Comparison of ENCODE assay signal across 22 cellular contexts in the genomic region with DNA sequence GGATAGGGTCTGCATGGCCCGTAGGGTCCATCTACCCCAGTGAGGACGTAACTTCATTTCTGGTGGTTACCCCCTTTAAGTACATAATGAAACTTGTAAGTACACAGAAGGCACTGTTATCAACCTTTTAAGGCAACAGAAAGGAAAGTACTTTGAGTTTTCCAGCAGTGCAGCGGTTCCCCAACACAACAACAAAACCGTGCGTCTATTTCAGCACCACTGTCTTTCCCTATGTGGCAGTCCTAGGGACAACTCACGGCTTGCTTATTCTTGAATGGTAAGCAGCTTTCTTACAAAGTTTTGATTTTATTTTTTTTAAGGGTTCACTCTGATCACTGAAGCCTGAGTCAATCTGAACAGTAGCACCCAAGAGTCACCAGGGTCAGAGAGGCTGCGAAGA. TPM values are rescaled to one million over a fixed set of nuclear protein-coding genes. Genes with fewer than 3 reads are reported as not detected.
DNase-seq lines count a peak whose midpoint lies in the region; ATAC-seq and TF ChIP-seq lines count a peak whose summit lies in the region.
"Had no signal": no experiment of that assay in that cellular context is flagged by ENCODE, and none has a peak within 500 bp of the region (broad histone marks: within the 10 kb centered on the region; RNA-seq: fewer than 3 reads in every experiment).

No MANE protein-coding gene starts in this region.

- peaks cover 61% of the 10 kb centered on the region for H3K4me1 Mint-ChIP-seq in activated T-cell treated with anti-CD3 and anti-CD28 coated beads, Interleukin-2, amount 50 U/mL, for 72 hours (ENCODE audit: low read depth)
- peaks cover 77% of the 10 kb centered on the region for H3K4me1 Mint-ChIP-seq in activated B cell treated with CpG ODN at 0.5 μM for 24 hours

- H3K27me3 ChIP-seq in muscle layer of duodenum (ENCODE audit: low read depth, low read length) (no peaks in the 10 kb centered on the region), transverse colon (no peaks in the 10 kb centered on the region)
- H3K27me3 ChIP-seq: BE2C, thyroid gland had no signal

- H3K9me3 ChIP-seq in muscle layer of duodenum (ENCODE audit: control insufficient read depth in 1 of 2, low read length in 2 of 2) (no peaks in the 10 kb centered on the region), transverse colon (no peaks in the 10 kb centered on the region)
- H3K9me3 ChIP-seq: BE2C, prostate gland, SK-N-SH, thyroid gland had no signal

- H3K27me3 Mint-ChIP-seq in activated T-cell treated with anti-CD3 and anti-CD28 coated beads, Interleukin-2, amount 50 U/mL, for 72 hours (ENCODE audit: low read depth) = no peaks in the 10 kb centered on the region
- H3K27me3 Mint-ChIP-seq in activated B cell treated with CpG ODN at 0.5 μM for 24 hours = no peaks in the 10 kb centered on the region
- H3K27me3 Mint-ChIP-seq: activated CD4-positive, alpha-beta memory T cell treated with anti-CD3 and anti-CD28 coated beads, Interleukin-2, amount 10 ng/mL, durations not matched to agents 7 days and 5 days; activated naive CD4-positive, alpha-beta T cell treated with anti-CD3 and anti-CD28 coated beads, Interleukin-2, amount 10 ng/mL, durations not matched to agents 7 days and 5 days; central memory CD8-positive, alpha-beta T cell had no signal

- TF ChIP-seq EP300 in transverse colon (IDR thresholded peaks at IDR 0.05; ENCODE audit: low read depth) = no peak

- no peak for ATAC-seq in activated T-cell treated with anti-CD3 and anti-CD28 coated beads, Interleukin-2, amount 50 U/mL, for 72 hours (replicated peaks in 1 of 2)
- ATAC-seq in activated B cell treated with CpG ODN at 0.5 μM for 24 hours (ENCODE audit: low read depth) = no peak
- ATAC-seq in HG03025 (IDR thresholded peaks at IDR 0.05; ENCODE audit: low FRiP score, unreplicated experiment) = no peak
- no peak for ATAC-seq in GM21447 (IDR thresholded peaks at IDR 0.05; ENCODE audit: unreplicated experiment)
- ATAC-seq: stimulated activated naive CD8-positive, alpha-beta T cell treated with anti-CD3 and anti-CD28 coated beads, Interleukin-15, Interleukin-2, amounts not matched to agents 100 U/mL and 50 U/mL, for 24 hours had no signal

- no peak for TF ChIP-seq CTCF in activated B cell treated with CpG ODN at 0.5 μM for 24 hours (IDR thresholded peaks at IDR 0.05)
- no peak for TF ChIP-seq CTCF in transverse colon (IDR thresholded peaks at IDR 0.05)

- no peak for DNase-seq in activated T-cell treated with anti-CD3 and anti-CD28 coated beads, Interleukin-2, amount 50 U/mL, for 72 hours
- DNase-seq in activated T-cell treated with anti-CD3 and anti-CD28 coated beads, Interleukin-2, amount 50 U/mL, for 48 hours = no peak
- DNase-seq in activated B cell treated with CpG ODN at 0.5 μM for 24 hours (no peak), transverse colon (no peak)
- DNase-seq in stimulated activated CD4-positive, alpha-beta T cell treated with anti-CD3 and anti-CD28 coated beads, Interleukin-4, amount 100 ng/mL, for 1 hour = no peak
- DNase-seq: activated CD4-positive, alpha-beta memory T cell treated with anti-CD3 and anti-CD28 coated beads, Interleukin-2, amount 10 ng/mL, durations not matched to agents 7 days and 5 days; activated naive CD4-positive, alpha-beta T cell treated with anti-CD3 and anti-CD28 coated beads, Interleukin-2, amount 10 ng/mL, durations not matched to agents 7 days and 5 days; BE2C; EL; midbrain; NCI-H1694 treated with DMSO at 0.1 percent for 48 hours; SK-N-SH; stimulated activated naive CD8-positive, alpha-beta T cell treated with anti-CD3 and anti-CD28 coated beads, Interleukin-15, Interleukin-2, amounts not matched to agents 100 U/mL and 50 U/mL, for 24 hours; thyroid gland had no signal

- H3K27ac ChIP-seq in muscle layer of duodenum (ENCODE audit: low read length) = peak overlapping the region; percentile 42
- peak overlapping the region in 3 of 4 donors; percentile 10 to 41 (median 10) for H3K27ac ChIP-seq in transverse colon
- H3K27ac ChIP-seq: HL-60, thyroid gland had no signal

- intact Hi-C loops in activated B cell treated with CpG ODN at 0.5 μM for 24 hours (cut with micrococcal nuclease) = no loop called here
- intact Hi-C loops in transverse colon (cut with DNase I; ENCODE audit: low total_unique reads) = loop anchor here (5.0 kb wide), 1 partner anchor 1433 kb away; no protein-coding TSS in a partner anchor

- peak overlapping the region; percentile 38 for H3K27ac Mint-ChIP-seq in activated T-cell treated with anti-CD3 and anti-CD28 coated beads, Interleukin-2, amount 50 U/mL, for 72 hours
- H3K27ac Mint-ChIP-seq in activated B cell treated with CpG ODN at 0.5 μM for 24 hours = peak overlapping the region; percentile 50
- H3K27ac Mint-ChIP-seq: activated CD4-positive, alpha-beta memory T cell treated with anti-CD3 and anti-CD28 coated beads, Interleukin-2, amount 10 ng/mL, durations not matched to agents 7 days and 5 days; activated naive CD4-positive, alpha-beta T cell treated with anti-CD3 and anti-CD28 coated beads, Interleukin-2, amount 10 ng/mL, durations not matched to agents 7 days and 5 days; T-helper 2 cell treated with Interferon-gamma antibody and Interleukin-4, amounts not matched to agents 5 μg/mL and 100 μg/mL, for 36 hours had no signal

- no peak overlapping the region for H3K4me3 Mint-ChIP-seq in activated T-cell treated with anti-CD3 and anti-CD28 coated beads, Interleukin-2, amount 50 U/mL, for 72 hours
- H3K4me3 Mint-ChIP-seq in activated B cell treated with CpG ODN at 0.5 μM for 24 hours = no peak overlapping the region
- H3K4me3 Mint-ChIP-seq: activated CD4-positive, alpha-beta memory T cell treated with anti-CD3 and anti-CD28 coated beads, Interleukin-2, amount 10 ng/mL, durations not matched to agents 7 days and 5 days; activated naive CD4-positive, alpha-beta T cell treated with anti-CD3 and anti-CD28 coated beads, Interleukin-2, amount 10 ng/mL, durations not matched to agents 7 days and 5 days; central memory CD8-positive, alpha-beta T cell; T-helper 2 cell treated with Interferon-gamma antibody and Interleukin-4, amounts not matched to agents 5 μg/mL and 100 μg/mL, for 36 hours had no signal

- H3K4me3 ChIP-seq in muscle layer of duodenum (ENCODE audit: low read depth in 1 of 2, low read length in 2 of 2) (no peak overlapping the region), transverse colon (no peak overlapping the region)
- H3K4me3 ChIP-seq: prostate gland, smooth muscle cell, thyroid gland had no signal

- H3K36me3 ChIP-seq in muscle layer of duodenum (ENCODE audit: control insufficient read depth in 1 of 2, insufficient read depth in 2 of 2, low read length in 2 of 2) (no peaks in the 10 kb centered on the region), transverse colon (no peaks in the 10 kb centered on the region)
- H3K36me3 ChIP-seq: BE2C, prostate gland, thyroid gland had no signal

- H3K9me3 Mint-ChIP-seq in activated T-cell treated with anti-CD3 and anti-CD28 coated beads, Interleukin-2, amount 50 U/mL, for 72 hours = peaks cover 0 to 2% of the 10 kb centered on the region in 2 donors
- H3K9me3 Mint-ChIP-seq in activated B cell treated with CpG ODN at 0.5 μM for 24 hours = peaks cover 2% of the 10 kb centered on the region
- H3K9me3 Mint-ChIP-seq: central memory CD8-positive, alpha-beta T cell had no signal

- in situ Hi-C loops in transverse colon (cut with MboI; ENCODE audit: low pct_ligation_motif_present in 1 of 4, low pct_unique_long_range_greater_than_20kb in 1 of 4, low sequenced_read_pairs in 3 of 4) = no loop called here

- no peak for TF ChIP-seq POLR2A in transverse colon (IDR thresholded peaks at IDR 0.05)

- POLR2A ChIA-PET in activated B cell treated with CpG ODN at 0.5 μM for 24 hours (lab: Charles Lee) = interaction anchor here (0.6 to 3.9 kb wide), 4 partner anchors 13 to 67 kb away, joined by 3 to 20 read pairs (median 6); no protein-coding TSS in a partner anchor

- peaks cover 3 to 26% of the 10 kb centered on the region in 2 donors for H3K36me3 Mint-ChIP-seq in activated T-cell treated with anti-CD3 and anti-CD28 coated beads, Interleukin-2, amount 50 U/mL, for 72 hours (ENCODE audit: insufficient read depth in 2 of 2)
- peaks cover 9% of the 10 kb centered on the region for H3K36me3 Mint-ChIP-seq in activated B cell treated with CpG ODN at 0.5 μM for 24 hours (ENCODE audit: low read depth)

- 77 to 96% methylated on average over 3 to 7 of the region's 7 CpGs for WGBS in transverse colon (ENCODE audit: low coverage in 1 of 2), 2 donors

- H3K4me1 ChIP-seq in muscle layer of duodenum (ENCODE audit: control insufficient read depth in 1 of 2, insufficient read depth in 2 of 2, low read length in 2 of 2) = peaks cover 3 to 29% of the 10 kb centered on the region in 2 donors
- H3K4me1 ChIP-seq in transverse colon = peaks cover 23 to 69% (median 39%) of the 10 kb centered on the region in 4 donors
- H3K4me1 ChIP-seq: BE2C, prostate gland had no signal

- CTCF ChIA-PET in activated B cell treated with CpG ODN at 0.5 μM for 24 hours (lab: Charles Lee) = no interaction called here

RNA-seq across cellular contexts. Expression of a gene that starts 46.3 kb away (rescaled TPM):
- total RNA-seq in activated T-cell treated with anti-CD3 and anti-CD28 coated beads, Interleukin-2, amount 50 U/mL, for 72 hours = 100 to 1,000 TPM; 154 to 157 TPM
- 88.2 and 106 TPM in 2 replicates for total RNA-seq in activated B cell treated with CpG ODN at 0.5 μM for 24 hours
- 100 to 1,000 TPM in 3 of 4 donors, 10 to 100 TPM in 1; 66.1 to 130 (median 109) TPM for total RNA-seq in transverse colon
